ENCODE assay signal across 17 cellular contexts in the genomic region with DNA sequence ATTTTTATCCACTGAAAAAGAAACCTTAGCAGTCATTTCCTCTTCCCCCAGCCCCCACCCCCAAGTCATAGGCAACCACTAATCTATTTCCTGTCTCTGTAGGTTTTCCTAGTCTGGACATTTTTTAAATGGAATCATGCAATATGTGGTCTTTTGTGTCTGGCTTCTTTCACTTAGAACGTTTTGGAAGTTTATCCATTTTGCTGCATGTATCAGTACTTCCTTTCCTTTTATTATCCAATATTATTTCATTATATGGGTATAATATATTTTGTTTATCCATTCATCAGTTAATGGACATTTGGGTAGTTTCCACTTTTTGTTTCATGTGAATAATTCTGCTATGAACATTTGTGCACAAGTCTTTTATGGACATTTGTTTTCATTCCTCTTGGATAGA.
"Had no signal": no experiment of that assay in that cellular context is flagged by ENCODE, and none has a peak within 500 bp of the region (broad histone marks: within the 10 kb centered on the region; RNA-seq: fewer than 3 reads in every experiment).

No MANE protein-coding gene starts in this region.

- H3K27me3 ChIP-seq: heart left ventricle, neural progenitor cell, ovary, right atrium auricular region, sigmoid colon had no signal

- H3K9ac ChIP-seq: neural progenitor cell had no signal

- H3K27ac ChIP-seq: heart left ventricle, left ventricle myocardium inferior, lower lobe of right lung, neural progenitor cell, ovary, right atrium auricular region, sigmoid colon, skin epidermis had no signal

- ATAC-seq: heart left ventricle; lower lobe of right lung; natural killer cell treated with Interleukin-12 subunit alpha and Interleukin-12 subunit beta and Interleukin-15 and Interleukin-18, amount 100 ng/mL, for 72 hours had no signal

- H3K36me3 ChIP-seq: heart left ventricle, left ventricle myocardium inferior, lower lobe of right lung, neural progenitor cell, ovary, right atrium auricular region, sigmoid colon had no signal

- H2AFZ ChIP-seq: neural progenitor cell had no signal

- H3K4me2 ChIP-seq: neural progenitor cell had no signal

- H3K4me1 ChIP-seq: heart left ventricle, lower lobe of right lung, neural progenitor cell, right atrium auricular region had no signal

- DNase-seq: erythroblast; heart left ventricle; hypothalamus; left ventricle myocardium inferior; lower lobe of right lung; mesenchymal stem cell; midbrain; nucleus accumbens; ovary; sigmoid colon; stimulated activated CD4-positive, alpha-beta T cell treated with anti-CD3 and anti-CD28 coated beads, Interleukin-2, amount 100 ng/mL, for 48 hours; stimulated activated naive CD4-positive, alpha-beta T cell treated with Interleukin-2 at 50 U/mL for 16 hours; trophoblast cell had no signal

- H3K4me3 ChIP-seq: heart left ventricle, left ventricle myocardium inferior, lower lobe of right lung, neural progenitor cell, ovary, right atrium auricular region, sigmoid colon, skin epidermis had no signal

- H3K9me3 ChIP-seq: heart left ventricle, left ventricle myocardium inferior, lower lobe of right lung, ovary, right atrium auricular region, sigmoid colon had no signal
